ENCODE assay signal across 9 cellular contexts in genomic region chrX:10199212-10199611, GRCh38. TPM values are rescaled to one million over a fixed set of nuclear protein-coding genes. Genes with fewer than 3 reads are reported as not detected.
DNase-seq lines count a peak whose midpoint lies in the region; ATAC-seq and TF ChIP-seq lines count a peak whose summit lies in the region.
"Had no signal": no experiment of that assay in that cellular context is flagged by ENCODE, and none has a peak within 500 bp of the region (broad histone marks: within the 10 kb centered on the region; RNA-seq: fewer than 3 reads in every experiment).

No MANE protein-coding gene starts in this region.

- no peak overlapping the region for H3K4me3 ChIP-seq in osteoblast (ENCODE audit: insufficient read depth, low read length)
- H3K4me3 ChIP-seq: cardiac muscle cell had no signal

- H3K36me3 ChIP-seq in osteoblast (ENCODE audit: insufficient read depth, low read length) = no peaks in the 10 kb centered on the region
- H3K36me3 ChIP-seq: cardiac muscle cell had no signal

- H3K79me2 ChIP-seq in osteoblast (ENCODE audit: insufficient read depth, low read length) = no peaks in the 10 kb centered on the region

- no peaks in the 10 kb centered on the region for H4K20me1 ChIP-seq in osteoblast (ENCODE audit: insufficient read depth, low read length)

- no peak for TF ChIP-seq CTCF in osteoblast (IDR thresholded peaks at IDR 0.05; ENCODE audit: extremely low read depth, low read depth, low read length)

- H2AFZ ChIP-seq in osteoblast (ENCODE audit: low read length) = no peak overlapping the region

- no peaks in the 10 kb centered on the region for H3K27me3 ChIP-seq in osteoblast (ENCODE audit: insufficient read depth, low read length)
- H3K27me3 ChIP-seq: cardiac muscle cell had no signal

- no peak overlapping the region for H3K4me2 ChIP-seq in osteoblast (ENCODE audit: insufficient read depth, low read length)

- H3K27ac ChIP-seq in osteoblast (ENCODE audit: low read depth, low read length) = no peak overlapping the region
- H3K27ac ChIP-seq: cardiac muscle cell had no signal

- H3K9me3 ChIP-seq in osteoblast (ENCODE audit: low read depth, low read length) = no peaks in the 10 kb centered on the region

- DNase-seq in UCSD-AML1 (lab: John Stamatoyannopoulos, UW; ENCODE audit: unreplicated experiment) (peak; percentile 12), osteoblast (ENCODE audit: insufficient read length, low spot score, missing footprints) (peak; percentile 58), LoVo (ENCODE audit: low spot score) (no peak), NCI-H69 (lab: John Stamatoyannopoulos, UW) (no peak)
- no peak for DNase-seq in effector CD8-positive, alpha-beta T cell (lab: John Stamatoyannopoulos, UW)

- H3K4me1 ChIP-seq in osteoblast (ENCODE audit: insufficient read depth, low read length) = no peaks in the 10 kb centered on the region

- ATAC-seq in GM18861 (IDR thresholded peaks at IDR 0.05; ENCODE audit: unreplicated experiment) (peak; percentile 83), HG03135 (IDR thresholded peaks at IDR 0.05; ENCODE audit: unreplicated experiment) (peak; percentile 71), SK-N-SH treated with all-trans-retinoic acid at 6 μM for 48 hours (no peak)

TF ChIP-seq in SK-N-SH treated with all-trans-retinoic acid at 6 μM for 48 hours, 23 proteins besides CTCF, POLR2A, EP300 and RAD21:
- TF ChIP-seq ZNF8 (CRISPR knock-in tag; IDR thresholded peaks at IDR 0.05) = no peak
- no peak for TF ChIP-seq BACH2 (CRISPR knock-in tag; IDR thresholded peaks at IDR 0.05; ENCODE audit: borderline replicate concordance)

RNA-seq across cellular contexts. Expression of gene CLCN4, which starts 42.4 kb away (rescaled TPM):
- total RNA-seq in osteoblast = 14.1 and 16.2 TPM in 2 replicates

Comparison
In these comparisons a context has a peak if more than half of its experiments do, and no peak if none do; other contexts are left out.
1. DNase-seq: peak in UCSD-AML1 (single experiment) and osteoblast (single experiment); none in LoVo (single experiment), effector CD8-positive, alpha-beta T cell (single experiment) and NCI-H69 (single experiment).